ENCODE assay signal across 17 cellular contexts in the genomic region with DNA sequence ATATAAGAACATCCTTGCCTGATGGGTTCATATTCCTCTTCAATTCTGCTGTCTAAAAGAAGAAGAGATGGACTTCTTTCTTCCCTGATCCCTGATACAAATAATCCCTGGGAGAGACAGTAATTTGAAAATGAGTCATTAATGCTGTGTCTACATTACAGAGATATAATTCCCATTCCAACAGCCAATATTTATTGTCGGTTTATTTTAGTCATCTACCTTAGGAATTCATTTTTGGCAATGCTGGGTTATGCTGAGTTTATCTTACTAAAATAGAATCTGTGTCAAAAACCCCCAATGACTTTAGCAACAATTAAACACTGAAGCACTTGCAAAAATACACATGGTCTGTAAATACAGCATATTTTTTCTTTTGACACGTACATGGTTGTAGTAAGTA. TPM values are rescaled to one million over a fixed set of nuclear protein-coding genes. Genes with fewer than 3 reads are reported as not detected.
DNase-seq lines count a peak whose midpoint lies in the region; ATAC-seq and TF ChIP-seq lines count a peak whose summit lies in the region.
"Had no signal": no experiment of that assay in that cellular context is flagged by ENCODE, and none has a peak within 500 bp of the region (broad histone marks: within the 10 kb centered on the region; RNA-seq: fewer than 3 reads in every experiment).

No MANE protein-coding gene starts in this region.

- no peak overlapping the region for H2AFZ ChIP-seq in smooth muscle cell (ENCODE audit: low read depth)

- H3K79me2 ChIP-seq in smooth muscle cell (ENCODE audit: low read depth): no peaks in the 10 kb centered on the region

- no peaks in the 10 kb centered on the region for H3K36me3 ChIP-seq in smooth muscle cell (ENCODE audit: low read depth)
- H3K36me3 ChIP-seq: right atrium auricular region had no signal

- no peak overlapping the region for H3K4me3 ChIP-seq in fibroblast of villous mesenchyme (ENCODE audit: low read depth, low read length)
- no peak overlapping the region for H3K4me3 ChIP-seq in smooth muscle cell
- H3K4me3 ChIP-seq: right atrium auricular region had no signal

- H3K9ac ChIP-seq in smooth muscle cell (ENCODE audit: low read depth): peak overlapping the region; percentile 77

- H3K4me2 ChIP-seq in smooth muscle cell: peak overlapping the region; percentile 10

- TF ChIP-seq CTCF in fibroblast of villous mesenchyme (IDR thresholded peaks at IDR 0.05; ENCODE audit: insufficient read depth, low read depth, low read length) (no peak), smooth muscle cell (IDR thresholded peaks at IDR 0.05; ENCODE audit: borderline replicate concordance, insufficient read depth, poor library complexity, severe bottlenecking) (no peak)

- H3K27ac ChIP-seq in smooth muscle cell (ENCODE audit: low read depth): peak overlapping the region; percentile 93
- H3K27ac ChIP-seq: right atrium auricular region had no signal

- DNase-seq in GM03348 (ENCODE audit: low spot score) (peak; percentile 71), fibroblast of villous mesenchyme (ENCODE audit: low read depth) (peak; percentile 69), smooth muscle cell (lab: John Stamatoyannopoulos, UW; ENCODE audit: unreplicated experiment) (no peak), NAMALWA (ENCODE audit: low spot score) (no peak)
- DNase-seq: activated CD4-positive, CD25-positive, alpha-beta regulatory T cell treated with anti-CD3 and anti-CD28 coated beads, Interleukin-2, amount 50 U/mL, for 72 hours; activated CD8-positive, alpha-beta memory T cell treated with anti-CD3 and anti-CD28 coated beads, Interleukin-2, amount 50 U/mL, for 48 hours; activated naive CD8-positive, alpha-beta T cell treated with anti-CD3 and anti-CD28 coated beads for 36 hours; CD8-positive, alpha-beta memory T cell; dermis blood vessel endothelial cell; immature natural killer cell; stimulated activated naive CD8-positive, alpha-beta T cell treated with anti-CD3 and anti-CD28 coated beads, Interleukin-15, Interleukin-2, amounts not matched to agents 100 U/mL and 50 U/mL, for 24 hours had no signal

- peak; percentile 12; the same call in 2 of the 3 replicates for ATAC-seq in SK-N-SH treated with all-trans-retinoic acid at 6 μM for 48 hours
- no peak for ATAC-seq in GM18519 (IDR thresholded peaks at IDR 0.05; ENCODE audit: low FRiP score, unreplicated experiment)
- ATAC-seq in GM19463 (IDR thresholded peaks at IDR 0.05; ENCODE audit: unreplicated experiment): no peak
- ATAC-seq in GM21619 (IDR thresholded peaks at IDR 0.05; ENCODE audit: unreplicated experiment): no peak

- H4K20me1 ChIP-seq in smooth muscle cell (ENCODE audit: low read depth): no peaks in the 10 kb centered on the region

- peaks cover 43% of the 10 kb centered on the region for H3K4me1 ChIP-seq in smooth muscle cell (ENCODE audit: low read depth)
- H3K4me1 ChIP-seq: right atrium auricular region had no signal

- H3F3A ChIP-seq in smooth muscle cell (ENCODE audit: low read depth): peaks cover 9% of the 10 kb centered on the region

- WGBS in smooth muscle cell (ENCODE audit: low lambda C conversion rate): 39% methylated on average over 2 of the region's 2 CpGs

- no peaks in the 10 kb centered on the region for H3K27me3 ChIP-seq in smooth muscle cell (ENCODE audit: low read depth)
- H3K27me3 ChIP-seq: right atrium auricular region had no signal

- H3K9me3 ChIP-seq in smooth muscle cell (replicated peaks; ENCODE audit: low read depth): no peaks in the 10 kb centered on the region
- H3K9me3 ChIP-seq: right atrium auricular region had no signal

TF ChIP-seq in SK-N-SH treated with all-trans-retinoic acid at 6 μM for 48 hours, 23 proteins besides CTCF, POLR2A, EP300 and RAD21:
- TF ChIP-seq BACH2 (CRISPR knock-in tag; IDR thresholded peaks at IDR 0.05; ENCODE audit: borderline replicate concordance): no peak
- no peak for TF ChIP-seq ZC3H10 (CRISPR knock-in tag; IDR thresholded peaks at IDR 0.05)
- no peak for TF ChIP-seq ARNTL (CRISPR knock-in tag; IDR thresholded peaks at IDR 0.05; ENCODE audit: borderline replicate concordance, low read depth)
- no peak for TF ChIP-seq ZFP30 (CRISPR knock-in tag; IDR thresholded peaks at IDR 0.05)
- TF ChIP-seq, protein P1, sequence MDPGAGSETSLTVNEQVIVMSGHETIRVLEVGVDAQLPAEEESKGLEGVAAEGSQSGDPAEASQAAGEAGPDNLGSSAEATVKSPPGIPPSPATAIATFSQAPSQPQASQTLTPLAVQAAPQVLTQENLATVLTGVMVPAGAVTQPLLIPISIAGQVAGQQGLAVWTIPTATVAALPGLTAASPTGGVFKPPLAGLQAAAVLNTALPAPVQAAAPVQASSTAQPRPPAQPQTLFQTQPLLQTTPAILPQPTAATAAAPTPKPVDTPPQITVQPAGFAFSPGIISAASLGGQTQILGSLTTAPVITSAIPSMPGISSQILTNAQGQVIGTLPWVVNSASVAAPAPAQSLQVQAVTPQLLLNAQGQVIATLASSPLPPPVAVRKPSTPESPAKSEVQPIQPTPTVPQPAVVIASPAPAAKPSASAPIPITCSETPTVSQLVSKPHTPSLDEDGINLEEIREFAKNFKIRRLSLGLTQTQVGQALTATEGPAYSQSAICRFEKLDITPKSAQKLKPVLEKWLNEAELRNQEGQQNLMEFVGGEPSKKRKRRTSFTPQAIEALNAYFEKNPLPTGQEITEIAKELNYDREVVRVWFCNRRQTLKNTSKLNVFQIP (CRISPR knock-in tag; IDR thresholded peaks at IDR 0.05; ENCODE audit: borderline replicate concordance, low read depth): no peak
- TF ChIP-seq CSRNP3 (CRISPR knock-in tag; IDR thresholded peaks at IDR 0.05): no peak
- no peak for TF ChIP-seq OSR1 (CRISPR knock-in tag; IDR thresholded peaks at IDR 0.05)
- no peak for TF ChIP-seq TCF4 (CRISPR knock-in tag; IDR thresholded peaks at IDR 0.05; ENCODE audit: borderline replicate concordance)
- TF ChIP-seq ZNF8 (CRISPR knock-in tag; IDR thresholded peaks at IDR 0.05): no peak
- TF ChIP-seq TOX (CRISPR knock-in tag; IDR thresholded peaks at IDR 0.05; ENCODE audit: borderline replicate concordance): no peak
- no peak for TF ChIP-seq CSDC2 (CRISPR knock-in tag; IDR thresholded peaks at IDR 0.05)
- TF ChIP-seq ISL1 (CRISPR knock-in tag; IDR thresholded peaks at IDR 0.05): no peak
- TF ChIP-seq ZNF565 (CRISPR knock-in tag; conservative IDR thresholded peaks at IDR 0.05; ENCODE audit: low read depth): no peak
- no peak for TF ChIP-seq CREB5 (CRISPR knock-in tag; IDR thresholded peaks at IDR 0.05; ENCODE audit: low read depth)
- no peak for TF ChIP-seq SNAI2 (CRISPR knock-in tag; IDR thresholded peaks at IDR 0.05)

RNA-seq across cellular contexts. Expression of gene ZNF474, which starts 23.9 kb away (rescaled TPM):
- total RNA-seq in fibroblast of villous mesenchyme (0.43 and 0.64 TPM in 2 replicates), smooth muscle cell (1.1 and 3.3 TPM in 2 replicates)
- polyA plus RNA-seq in smooth muscle cell: 0.82 and 2.2 TPM in 2 replicates
- total RNA-seq: OCI-LY7, right atrium auricular region had no signal
- polyA plus RNA-seq: CD8-positive, alpha-beta memory T cell; immature natural killer cell had no signal

Comparison
In these comparisons a context has a peak if more than half of its experiments do, and no peak if none do; other contexts are left out.
1. DNase-seq: peak in GM03348 (single experiment) and fibroblast of villous mesenchyme (single experiment); none in smooth muscle cell (single experiment) and NAMALWA (single experiment).